In genomic region chr18:12751503-12751884, GRCh38 we compare ENCODE assay signal across 25 cellular contexts.
"Had no signal": no experiment of that assay in that cellular context is flagged by ENCODE, and none has a peak within 500 bp of the region (broad histone marks: within the 10 kb centered on the region; RNA-seq: fewer than 3 reads in every experiment).

No MANE protein-coding gene starts in this region.

- H3K27me3 ChIP-seq: SJCRH30 had no signal

- ATAC-seq: activated CD4-positive, CD25-positive, alpha-beta regulatory T cell treated with anti-CD3 and anti-CD28 coated beads, Interleukin-2, amount 50 U/mL, for 24 hours; activated CD8-positive, alpha-beta memory T cell treated with anti-CD3 and anti-CD28 coated beads, Interleukin-2, amount 10 ng/mL, durations not matched to agents 7 days and 5 days; activated naive CD8-positive, alpha-beta T cell treated with anti-CD3 and anti-CD28 coated beads, Interleukin-2, amount 50 U/mL, for 24 hours had no signal

- H3K9me3 ChIP-seq: SJCRH30 had no signal

- H3K36me3 ChIP-seq: SJCRH30 had no signal

- DNase-seq: activated CD4-positive, alpha-beta memory T cell treated with anti-CD3 and anti-CD28 coated beads, Interleukin-2, amount 10 ng/mL, durations not matched to agents 7 days and 5 days; activated CD4-positive, alpha-beta T cell treated with anti-CD3 and anti-CD28 coated beads for 4 hours; activated CD8-positive, alpha-beta memory T cell treated with anti-CD3 and anti-CD28 coated beads for 24 hours; activated CD8-positive, alpha-beta memory T cell treated with anti-CD3 and anti-CD28 coated beads, Interleukin-2, amount 10 ng/mL, durations not matched to agents 7 days and 5 days; activated CD8-positive, alpha-beta memory T cell treated with anti-CD3 and anti-CD28 coated beads, Interleukin-2, amount 50 U/mL, for 48 hours; activated effector memory CD4-positive, alpha-beta T cell treated with Interleukin-2 at 50 U/mL for 16 hours; activated naive CD4-positive, alpha-beta T cell treated with anti-CD3 and anti-CD28 coated beads, Interleukin-2, amount 10 ng/mL, durations not matched to agents 7 days and 5 days; activated naive CD8-positive, alpha-beta T cell treated with anti-CD3 and anti-CD28 coated beads, Interleukin-2, amount 50 U/mL, for 24 hours; activated T-cell treated with anti-CD3 and anti-CD28 coated beads, Interleukin-2, amount 50 U/mL, for 48 hours; anterior cingulate cortex; cerebellar nuclear complex; MM.1S; NCI-H1092 treated with DMSO at 0.1 percent for 48 hours; NCI-H1417 treated with DMSO at 0.1 percent for 48 hours; NCI-H187 treated with DMSO at 0.1 percent for 48 hours; NCI-H2081; NCI-H226; NCI-H446 treated with DMSO at 0.1 percent for 48 hours; NCI-H524; SHP77; SJCRH30; T1000 had no signal

- FAIRE-seq: bronchial epithelial cell had no signal

- H3K27ac ChIP-seq: SK-N-MC had no signal

- H3K4me3 ChIP-seq: SJCRH30, SK-N-MC had no signal
